16 cellular contexts compared by ENCODE assay signal in genomic region chr18:38688402-38688801, GRCh38.
DNase-seq lines count a peak whose midpoint lies in the region; ATAC-seq and TF ChIP-seq lines count a peak whose summit lies in the region.
"Had no signal": no experiment of that assay in that cellular context is flagged by ENCODE, and none has a peak within 500 bp of the region (broad histone marks: within the 10 kb centered on the region; RNA-seq: fewer than 3 reads in every experiment).

No MANE protein-coding gene starts in this region.

- TF ChIP-seq POLR2A in lower leg skin (IDR thresholded peaks at IDR 0.05) = no peak

- H3K27me3 Mint-ChIP-seq in Calu3 (ENCODE audit: unreplicated experiment) = no peaks in the 10 kb centered on the region
- no peaks in the 10 kb centered on the region for H3K27me3 Mint-ChIP-seq in activated CD4-positive, alpha-beta memory T cell treated with anti-CD3 and anti-CD28 coated beads, Interleukin-2, amount 10 ng/mL, durations not matched to agents 7 days and 5 days
- H3K27me3 Mint-ChIP-seq: B cell had no signal

- no peaks in the 10 kb centered on the region for H4K20me1 ChIP-seq in mammary epithelial cell (ENCODE audit: insufficient read depth, low read length)
- H4K20me1 ChIP-seq: BLaER1 treated with 17β-estradiol and CSF1 and Interleukin-3, amounts not matched to agents 10 nM and 100 nM had no signal

- no peak for ATAC-seq in left cardiac atrium
- ATAC-seq: CD8-positive, alpha-beta T cell; GM23338 had no signal

- POLR2A ChIA-PET in activated CD4-positive, alpha-beta memory T cell treated with anti-CD3 and anti-CD28 coated beads, Interleukin-2, amount 10 ng/mL, durations not matched to agents 7 days and 5 days (lab: Charles Lee) = no interaction called here

- H3K4me1 Mint-ChIP-seq in Calu3 (ENCODE audit: low read depth, unreplicated experiment) = no peaks in the 10 kb centered on the region
- no peaks in the 10 kb centered on the region for H3K4me1 Mint-ChIP-seq in activated CD4-positive, alpha-beta memory T cell treated with anti-CD3 and anti-CD28 coated beads, Interleukin-2, amount 10 ng/mL, durations not matched to agents 7 days and 5 days
- H3K4me1 Mint-ChIP-seq: B cell, GM23338 had no signal

- H3K4me1 ChIP-seq in mammary epithelial cell (ENCODE audit: insufficient read depth, low read length) = no peaks in the 10 kb centered on the region
- H3K4me1 ChIP-seq: BLaER1 treated with 17β-estradiol and CSF1 and Interleukin-3, amounts not matched to agents 10 nM and 100 nM had no signal

- BruUV-seq in Calu3 (replicated peaks; lab: Mats Ljungman, UMichigan) = no TSS peak
- no TSS peak for BruUV-seq in mammary epithelial cell (replicated peaks; lab: Mats Ljungman, UMichigan)

- dilution Hi-C loops in mammary epithelial cell (cut with HindIII; ENCODE audit: low sequenced_read_pairs) = no loop called here

- 25% methylated on average over 1 of the region's 1 CpG for WGBS in mammary epithelial cell (ENCODE audit: low coverage, missing lambda C conversion rate)
- 45 to 73% methylated on average over 1 of the region's 1 CpG for WGBS in lower leg skin, 2 donors

- no peaks in the 10 kb centered on the region for H3K36me3 ChIP-seq in mammary epithelial cell (ENCODE audit: insufficient read depth, low read length)
- H3K36me3 ChIP-seq: BLaER1 treated with 17β-estradiol and CSF1 and Interleukin-3, amounts not matched to agents 10 nM and 100 nM had no signal

- DNase-seq in Calu3 = peak; percentile 3
- DNase-seq in DMS53 treated with DMSO at 0.1 percent for 48 hours (lab: John Stamatoyannopoulos, UW; ENCODE audit: unreplicated experiment) = peak; percentile 38
- peak; percentile 14 for DNase-seq in mammary epithelial cell
- DNase-seq in kidney tubule cell (ENCODE audit: low spot score) = peak; percentile 1
- no peak for DNase-seq in kidney glomerular epithelial cell (lab: John Stamatoyannopoulos, UW)
- no peak for DNase-seq in activated CD4-positive, alpha-beta memory T cell treated with anti-CD3 and anti-CD28 coated beads, Interleukin-2, amount 10 ng/mL, durations not matched to agents 7 days and 5 days
- DNase-seq in lower leg skin (ENCODE audit: low spot score in 2 of 2) = no peak
- no peak for DNase-seq in left cardiac atrium
- DNase-seq: CD8-positive, alpha-beta T cell; DMS 273 treated with DMSO at 0.1 percent for 48 hours; DND-41; EL; HCEC 1CT had no signal

- TF ChIP-seq CTCF in Calu3 (IDR thresholded peaks at IDR 0.05; ENCODE audit: unreplicated experiment) = no peak
- no peak for TF ChIP-seq CTCF in mammary epithelial cell (conservative IDR thresholded peaks at IDR 0.05 in 1 of 2, IDR thresholded peaks at IDR 0.05 in 1 of 2; ENCODE audit: extremely low read depth in 1 of 2, insufficient read depth in 1 of 2, low read depth in 1 of 2, low read length in 2 of 2)
- TF ChIP-seq CTCF in lower leg skin (IDR thresholded peaks at IDR 0.05) = no peak

- no peak overlapping the region for H3K27ac Mint-ChIP-seq in Calu3 (ENCODE audit: unreplicated experiment)
- no peak overlapping the region for H3K27ac Mint-ChIP-seq in activated CD4-positive, alpha-beta memory T cell treated with anti-CD3 and anti-CD28 coated beads, Interleukin-2, amount 10 ng/mL, durations not matched to agents 7 days and 5 days
- H3K27ac Mint-ChIP-seq: B cell; CD8-positive, alpha-beta T cell; GM23338 had no signal

- H3K36me3 Mint-ChIP-seq in Calu3 (ENCODE audit: insufficient read depth, unreplicated experiment) = no peaks in the 10 kb centered on the region
- no peaks in the 10 kb centered on the region for H3K36me3 Mint-ChIP-seq in activated CD4-positive, alpha-beta memory T cell treated with anti-CD3 and anti-CD28 coated beads, Interleukin-2, amount 10 ng/mL, durations not matched to agents 7 days and 5 days (ENCODE audit: low read depth)
- H3K36me3 Mint-ChIP-seq: CD8-positive, alpha-beta T cell had no signal

- no peak overlapping the region for H2AFZ ChIP-seq in mammary epithelial cell (ENCODE audit: low read depth, low read length)

- no peaks in the 10 kb centered on the region for H3K79me2 ChIP-seq in mammary epithelial cell (ENCODE audit: insufficient read depth, low read length)

- H3K9me3 ChIP-seq in mammary epithelial cell (replicated peaks; ENCODE audit: insufficient read depth, low read length) = no peaks in the 10 kb centered on the region

- CTCF ChIA-PET in Calu3 (lab: Charles Lee) (interaction anchor here (0.7 kb wide), 1 partner anchor 196 kb away, joined by 3 read pairs; no protein-coding TSS in a partner anchor), mammary epithelial cell (lab: Charles Lee; ENCODE audit: low non-redundant PET) (no interaction called here)
- CTCF ChIA-PET in activated CD4-positive, alpha-beta memory T cell treated with anti-CD3 and anti-CD28 coated beads, Interleukin-2, amount 10 ng/mL, durations not matched to agents 7 days and 5 days (lab: Charles Lee) = no interaction called here

- no peak overlapping the region for H3K27ac ChIP-seq in mammary epithelial cell (ENCODE audit: insufficient read depth, low read depth, low read length)
- H3K27ac ChIP-seq: BLaER1 treated with 17β-estradiol and CSF1 and Interleukin-3, amounts not matched to agents 10 nM and 100 nM had no signal

- H3K4me2 ChIP-seq in mammary epithelial cell (ENCODE audit: insufficient read depth, low read depth, low read length) = no peak overlapping the region
- H3K4me2 ChIP-seq: BLaER1 treated with 17β-estradiol and CSF1 and Interleukin-3, amounts not matched to agents 10 nM and 100 nM; GM23338 had no signal

- no peak overlapping the region for H3K4me3 Mint-ChIP-seq in Calu3 (ENCODE audit: low read depth, unreplicated experiment)
- H3K4me3 Mint-ChIP-seq in activated CD4-positive, alpha-beta memory T cell treated with anti-CD3 and anti-CD28 coated beads, Interleukin-2, amount 10 ng/mL, durations not matched to agents 7 days and 5 days = no peak overlapping the region
- H3K4me3 Mint-ChIP-seq: B cell; CD8-positive, alpha-beta T cell; GM23338 had no signal

- no peak overlapping the region for H3K4me3 ChIP-seq in mammary epithelial cell (replicated peaks in 1 of 3; ENCODE audit: insufficient read depth in 1 of 3, low read depth in 2 of 3, low read length in 3 of 3)
- no peak overlapping the region for H3K4me3 ChIP-seq in lower leg skin (ENCODE audit: low read depth, poor library complexity, severe bottlenecking)
- H3K4me3 ChIP-seq: BLaER1 treated with 17β-estradiol and CSF1 and Interleukin-3, amounts not matched to agents 10 nM and 100 nM; GM23338 had no signal

- intact Hi-C loops in Calu3 (cut with micrococcal nuclease; ENCODE audit: unreplicated experiment) = no loop called here
- intact Hi-C loops in mammary epithelial cell (cut with micrococcal nuclease) = no loop called here
- intact Hi-C loops in lower leg skin (cut with DNase I; ENCODE audit: low total_unique reads) = no loop called here
- intact Hi-C loops in left cardiac atrium (cut with DNase I) = no loop called here

- peaks cover 4% of the 10 kb centered on the region for H3K9me3 Mint-ChIP-seq in Calu3 (ENCODE audit: low read depth, unreplicated experiment)
- H3K9me3 Mint-ChIP-seq in activated CD4-positive, alpha-beta memory T cell treated with anti-CD3 and anti-CD28 coated beads, Interleukin-2, amount 10 ng/mL, durations not matched to agents 7 days and 5 days = peaks cover 3% of the 10 kb centered on the region
- H3K9me3 Mint-ChIP-seq: CD8-positive, alpha-beta T cell; GM23338 had no signal

- no peaks in the 10 kb centered on the region for H3K27me3 ChIP-seq in mammary epithelial cell (ENCODE audit: insufficient read depth, low read length)
- H3K27me3 ChIP-seq: BLaER1 treated with 17β-estradiol and CSF1 and Interleukin-3, amounts not matched to agents 10 nM and 100 nM had no signal

- in situ Hi-C loops in mammary epithelial cell (cut with MboI; ENCODE audit: low sequenced_read_pairs in 2 of 2) = no loop called here

- no peak overlapping the region for H3K9ac ChIP-seq in mammary epithelial cell (ENCODE audit: insufficient read depth, low read length)
- H3K9ac ChIP-seq: BLaER1 treated with 17β-estradiol and CSF1 and Interleukin-3, amounts not matched to agents 10 nM and 100 nM had no signal

Comparison
In these comparisons a context has a peak if more than half of its experiments do, and no peak if none do; other contexts are left out.
1. DNase-seq: peak in Calu3 (single experiment), DMS53 treated with DMSO at 0.1 percent for 48 hours (single experiment), mammary epithelial cell (single experiment) and kidney tubule cell (single experiment); none in kidney glomerular epithelial cell (single experiment), activated CD4-positive, alpha-beta memory T cell treated with anti-CD3 and anti-CD28 coated beads, Interleukin-2, amount 10 ng/mL, durations not matched to agents 7 days and 5 days (single experiment), lower leg skin (0 of 2) and left cardiac atrium (single experiment).